In the genomic region with DNA sequence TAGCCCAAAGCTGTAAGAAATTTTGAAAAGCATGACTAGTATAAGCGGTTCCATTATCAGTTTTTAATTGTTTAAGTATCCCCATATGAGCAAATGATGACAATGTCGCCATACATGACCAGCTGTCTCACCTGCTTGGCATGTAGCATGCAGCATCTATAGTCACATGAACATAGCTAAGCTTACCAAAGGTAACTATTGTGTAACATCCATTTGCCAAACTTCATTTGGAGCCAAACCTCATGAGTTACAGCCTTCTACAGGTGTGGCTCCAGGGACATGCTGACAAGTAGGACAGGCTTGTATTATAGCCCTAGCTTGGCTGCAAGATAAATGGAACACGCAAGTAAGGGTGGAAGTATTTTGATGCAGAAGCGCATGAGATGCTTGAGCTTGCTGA, we compare ENCODE assay signal across 1 cellular context.
TF ChIP-seq lines count a peak whose summit lies in the region.

No MANE protein-coding gene starts in this region.

TF ChIP-seq in IMR-90, 13 proteins besides CTCF, POLR2A, EP300 and RAD21:
- TF ChIP-seq CEBPB (IDR thresholded peaks at IDR 0.05; ENCODE audit: low read depth, low read length) = peak; percentile 53
- no peak for TF ChIP-seq BHLHE40 (IDR thresholded peaks at IDR 0.05; ENCODE audit: low read depth, low read length)
TF ChIP-seq in IMR-90: peak in this region for 1.
